In genomic region chr15:96491696-96492644, GRCh38 we compare ENCODE assay signal across 8 cellular contexts.
DNase-seq lines count a peak whose midpoint lies in the region; ATAC-seq, FAIRE-seq and TF ChIP-seq lines count a peak whose summit lies in the region.
"Not testable (repeated sequence)": the region's sequence is repeated elsewhere in the genome, so short reads cannot be mapped to it uniquely, and the experiment has no call there.

No MANE protein-coding gene starts in this region.

- H3K4me2 ChIP-seq in GM23338, result peak overlapping the region; percentile 78
- H3K4me2 ChIP-seq in H1 (ENCODE audit: insufficient read depth in 1 of 2, low read depth in 2 of 2, low read length in 2 of 2), result peak overlapping the region; percentile 62 to 64
- H3K4me2 ChIP-seq in hepatocyte, result peak overlapping the region; percentile 86

- not testable (repeated sequence) for H3K18ac ChIP-seq in H1 (ENCODE audit: extremely low read depth, low read length)

- not testable (repeated sequence) for H2BK5ac ChIP-seq in H1 (ENCODE audit: low read depth, low read length)

- not testable (repeated sequence) for H4K5ac ChIP-seq in H1 (ENCODE audit: insufficient read length, low read depth, low read length)

- not testable (repeated sequence) for H3K9ac ChIP-seq in HUES64 (ENCODE audit: low read depth, low read length)
- H3K9ac ChIP-seq in H1 (replicated peaks in 1 of 4; ENCODE audit: extremely low read depth in 1 of 4, low read depth in 3 of 4, low read length in 3 of 4), result 0 out of 7 replicates have a peak overlapping the region, but pooled peaks of 1 of the 4 experiments have one; percentile 14

- not testable (repeated sequence) for H3K4ac ChIP-seq in H1 (replicated peaks; ENCODE audit: insufficient read length, low read depth, low read length)

- peak overlapping the region; percentile 61 for H3K4me3 ChIP-seq in GM23338
- peak overlapping the region; percentile 39 for H3K4me3 ChIP-seq in HUES64 (ENCODE audit: low read length)
- H3K4me3 ChIP-seq in H1 (ENCODE audit: extremely low read depth in 1 of 4, insufficient read depth in 2 of 4, low read depth in 3 of 4, low read length in 4 of 4), result peak overlapping the region in 3 of 4 experiments; percentile 21 to 54 (median 27); a peak in 6 of 8 replicates
- peak overlapping the region; percentile 20 for H3K4me3 ChIP-seq in hepatocyte

- H2AFZ ChIP-seq in GM23338, result peak overlapping the region; percentile 96
- not testable (repeated sequence) for H2AFZ ChIP-seq in H1 (ENCODE audit: low read length)
- peak overlapping the region; percentile 63 for H2AFZ ChIP-seq in hepatocyte

- POLR2A ChIA-PET in activated CD4-positive, alpha-beta T cell treated with anti-CD3 and anti-CD28 coated beads for 36 hours (lab: Charles Lee); H1 (lab: Charles Lee; ENCODE audit: partially characterized antibody): not testable (repeated sequence)

- H3K23me2 ChIP-seq in H1 (ENCODE audit: low read depth, low read length), result not testable (repeated sequence)

- CTCF ChIA-PET in activated CD4-positive, alpha-beta T cell treated with anti-CD3 and anti-CD28 coated beads for 36 hours (lab: Charles Lee), result not testable (repeated sequence)
- CTCF ChIA-PET in H1 (lab: Charles Lee; ENCODE audit: partially characterized antibody), result interaction anchor here (0.6 to 2.8 kb wide), 22 partner anchors 8 to 1457 kb away, joined by 3 to 16 read pairs (median 4); no protein-coding TSS in a partner anchor

- TF ChIP-seq RAD21 in H1 (IDR thresholded peaks at IDR 0.05 in 1 of 2, conservative IDR thresholded peaks at IDR 0.05 in 1 of 2; ENCODE audit: low read depth in 2 of 2, low read length in 2 of 2), result peak; percentile 40 to 48

- H4K8ac ChIP-seq in H1 (ENCODE audit: extremely low read depth, insufficient read depth, low read length), result not testable (repeated sequence)

- not testable (repeated sequence) for H3K27me3 Mint-ChIP-seq in GM23338 (ENCODE audit: insufficient read depth, low read depth, poor library complexity); activated CD4-positive, alpha-beta T cell treated with anti-CD3 and anti-CD28 coated beads for 36 hours; neural crest cell (ENCODE audit: low read depth)
- peaks cover 20% of the 10 kb centered on the region for H3K27me3 Mint-ChIP-seq in type B pancreatic cell

- TF ChIP-seq POLR2A in H1 (IDR thresholded peaks at IDR 0.05; ENCODE audit: control extremely low read depth in 1 of 2, low read depth in 2 of 2, low read length in 2 of 2), result not testable (repeated sequence)

- not testable (repeated sequence) for H3K4me1 ChIP-seq in GM23338 (ENCODE audit: insufficient read depth); HUES64 (ENCODE audit: insufficient read depth, low read length); H1 (replicated peaks in 1 of 4; ENCODE audit: control insufficient read depth in 3 of 4, insufficient read depth in 4 of 4, low read length in 3 of 4); hepatocyte (ENCODE audit: insufficient read depth)

- H3K9me3 Mint-ChIP-seq in GM23338; activated CD4-positive, alpha-beta T cell treated with anti-CD3 and anti-CD28 coated beads for 36 hours (ENCODE audit: low read depth); neural crest cell; type B pancreatic cell: not testable (repeated sequence)

- not testable (repeated sequence) for H2BK12ac ChIP-seq in H1 (ENCODE audit: low read depth, low read length)

- not testable (repeated sequence) for H2BK120ac ChIP-seq in H1 (replicated peaks; ENCODE audit: low read depth, low read length)

- not testable (repeated sequence) for H3F3A ChIP-seq in GM23338 (replicated peaks; ENCODE audit: low read depth)

- not testable (repeated sequence) for H2AK5ac ChIP-seq in H1 (ENCODE audit: low read depth, low read length)

- H3K4me1 Mint-ChIP-seq in GM23338; activated CD4-positive, alpha-beta T cell treated with anti-CD3 and anti-CD28 coated beads for 36 hours; type B pancreatic cell (ENCODE audit: unreplicated experiment): not testable (repeated sequence)
- H3K4me1 Mint-ChIP-seq in neural crest cell, result peaks cover 23% of the 10 kb centered on the region

- H2BK15ac ChIP-seq in H1 (ENCODE audit: low read length), result not testable (repeated sequence)

- not testable (repeated sequence) for H3K4me3 Mint-ChIP-seq in GM23338; activated CD4-positive, alpha-beta T cell treated with anti-CD3 and anti-CD28 coated beads for 36 hours
- peak overlapping the region; percentile 68 for H3K4me3 Mint-ChIP-seq in neural crest cell
- H3K4me3 Mint-ChIP-seq in type B pancreatic cell, result peak overlapping the region; percentile 80

- not testable (repeated sequence) for FAIRE-seq in H1 (lab: Jason Lieb, UNC)

- not testable (repeated sequence) for H2BK20ac ChIP-seq in H1 (ENCODE audit: low read length)

- H3K27ac Mint-ChIP-seq in GM23338; activated CD4-positive, alpha-beta T cell treated with anti-CD3 and anti-CD28 coated beads for 36 hours; neural crest cell (ENCODE audit: unreplicated experiment); type B pancreatic cell: not testable (repeated sequence)

- not testable (repeated sequence) for H3K9me3 ChIP-seq in HUES64 (ENCODE audit: insufficient read depth, low read depth, low read length); H1 (ENCODE audit: insufficient read depth in 2 of 2, low read depth in 1 of 2, low read length in 1 of 2); hepatocyte (ENCODE audit: low read depth)

- H4K20me1 ChIP-seq in GM23338 (replicated peaks; ENCODE audit: insufficient read depth); H1 (replicated peaks in 1 of 2; ENCODE audit: control insufficient read depth in 1 of 2, insufficient read depth in 2 of 2, low read length in 2 of 2); hepatocyte (ENCODE audit: insufficient read depth, poor library complexity, severe bottlenecking): not testable (repeated sequence)

- not testable (repeated sequence) for H3K23ac ChIP-seq in H1 (ENCODE audit: insufficient read length)

- intact Hi-C loops in activated CD4-positive, alpha-beta T cell treated with anti-CD3 and anti-CD28 coated beads for 36 hours (cut with DNase I, micrococcal nuclease), result not testable (repeated sequence)

- not testable (repeated sequence) for H3K56ac ChIP-seq in H1 (replicated peaks; ENCODE audit: insufficient read length, low read depth, low read length)

- not testable (repeated sequence) for H3K27ac ChIP-seq in GM23338 (ENCODE audit: low read depth); HUES64 (ENCODE audit: low read depth, low read length); H1 (ENCODE audit: low read depth, low read length); hepatocyte

- H3K79me1 ChIP-seq in H1 (ENCODE audit: low read depth, low read length), result not testable (repeated sequence)

- 93% methylated on average over 58 of the region's 58 CpGs for WGBS in HUES64
- WGBS in H1 (ENCODE audit: extremely low coverage in 1 of 2, insufficient coverage in 1 of 2, insufficient read length in 1 of 2, insufficient replicate concordance in 2 of 2, low coverage in 1 of 2, low lambda C conversion rate in 2 of 2, missing lambda C conversion rate in 1 of 2), 2 experiments, result 40% methylated on average over 24 of the region's 58 CpGs; no CpG with 5 or more reads in 1 of the 2 experiments
- WGBS in hepatocyte (ENCODE audit: low lambda C conversion rate, missing lambda C conversion rate), result 40% methylated on average over 40 of the region's 58 CpGs

- not testable (repeated sequence) for H3K36me3 ChIP-seq in GM23338 (ENCODE audit: insufficient read depth); HUES64 (ENCODE audit: insufficient read depth, low read length); H1 (ENCODE audit: control insufficient read depth in 2 of 4, insufficient read depth in 4 of 4, low read length in 3 of 4); hepatocyte (replicated peaks; ENCODE audit: insufficient read depth, low read depth)

- H3K27me3 ChIP-seq in GM23338 (ENCODE audit: insufficient read depth) (peaks cover 10% of the 10 kb centered on the region), hepatocyte (peaks cover 18% of the 10 kb centered on the region)
- H3K27me3 ChIP-seq in HUES64 (ENCODE audit: insufficient read depth, low read length); H1 (replicated peaks in 1 of 4; ENCODE audit: control insufficient read depth in 3 of 4, extremely low read depth in 1 of 4, insufficient read depth in 3 of 4, low read length in 3 of 4): not testable (repeated sequence)

- H3K79me2 ChIP-seq in GM23338 (replicated peaks; ENCODE audit: insufficient read depth); H1 (ENCODE audit: control insufficient read depth in 1 of 2, insufficient read depth in 2 of 2, low read length in 2 of 2); hepatocyte: not testable (repeated sequence)

- not testable (repeated sequence) for H3K14ac ChIP-seq in H1 (ENCODE audit: insufficient read length)

- not testable (repeated sequence) for H3K9me2 ChIP-seq in GM23338 (ENCODE audit: insufficient read depth); hepatocyte (replicated peaks; ENCODE audit: insufficient read depth)

- TF ChIP-seq EP300 in H1 (IDR thresholded peaks at IDR 0.05; ENCODE audit: borderline replicate concordance in 1 of 2, low read depth in 2 of 2, low read length in 2 of 2), result not testable (repeated sequence)

- H4K91ac ChIP-seq in H1 (replicated peaks; ENCODE audit: insufficient read length, low read length), result not testable (repeated sequence)

- DNase-seq in GM23338 (ENCODE audit: low spot score) (peak; percentile 28), H1 (ENCODE audit: low read depth in 1 of 2, low spot score in 2 of 2) (peak in 1 of 2 experiments; percentile 66), hepatocyte (ENCODE audit: low spot score) (peak; percentile 28), islet precursor cell (peak; percentile 68), neural crest cell (ENCODE audit: low read depth, low spot score) (peak; percentile 11)
- DNase-seq in activated CD4-positive, alpha-beta T cell treated with anti-CD3 and anti-CD28 coated beads for 36 hours, result peak; percentile 4
- DNase-seq in type B pancreatic cell (ENCODE audit: extremely low spot score, unreplicated experiment), result not testable (repeated sequence)

- peak; percentile 77 for ATAC-seq in GM23338
- not testable (repeated sequence) for ATAC-seq in activated CD4-positive, alpha-beta T cell treated with anti-CD3 and anti-CD28 coated beads for 36 hours

- H3K36me3 Mint-ChIP-seq in GM23338 (ENCODE audit: low read depth); activated CD4-positive, alpha-beta T cell treated with anti-CD3 and anti-CD28 coated beads for 36 hours (ENCODE audit: low read depth); neural crest cell (ENCODE audit: low read depth); type B pancreatic cell: not testable (repeated sequence)

- TF ChIP-seq CTCF in GM23338 (conservative IDR thresholded peaks at IDR 0.05; ENCODE audit: low read depth in 2 of 2) (peak; percentile 49 to 69), H1 (IDR thresholded peaks at IDR 0.05; ENCODE audit: control extremely low read depth in 1 of 3, insufficient read depth in 1 of 3, low read depth in 1 of 3, low read length in 3 of 3) (peak; percentile 15 to 40 (median 32); a peak in 3 of 4 replicates), hepatocyte (IDR thresholded peaks at IDR 0.05; ENCODE audit: poor library complexity) (peak; percentile 59), neural crest cell (conservative IDR thresholded peaks at IDR 0.05) (peak; percentile 65), type B pancreatic cell (conservative IDR thresholded peaks at IDR 0.05) (peak; percentile 51)
